Comparison of ENCODE assay signal across 31 cellular contexts in the genomic region with DNA sequence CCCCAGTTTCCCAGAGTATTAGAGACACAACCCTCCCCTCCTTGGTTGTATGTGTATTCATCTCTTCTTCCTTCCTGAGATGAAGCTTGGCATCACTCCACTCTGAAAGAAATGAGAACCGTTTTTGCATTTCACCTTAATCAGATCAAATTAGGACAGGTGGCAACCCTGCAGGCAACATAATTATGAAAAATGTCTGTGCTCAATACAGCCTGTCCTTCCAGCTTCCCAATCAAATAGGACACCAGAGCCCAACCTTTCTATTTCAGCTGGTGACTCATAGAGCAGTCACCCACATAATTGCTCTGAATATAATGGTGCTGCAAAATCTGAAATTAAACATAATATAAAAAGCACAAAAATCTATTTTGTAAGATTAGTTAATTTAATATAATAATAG.
A peak's percentile ranks its signal among the peaks of the same experiment; 100 is the strongest.
DNase-seq lines count a peak whose midpoint lies in the region; ATAC-seq, FAIRE-seq and TF ChIP-seq lines count a peak whose summit lies in the region.
"Had no signal": no experiment of that assay in that cellular context is flagged by ENCODE, and none has a peak within 500 bp of the region (broad histone marks: within the 10 kb centered on the region; RNA-seq: fewer than 3 reads in every experiment).

No MANE protein-coding gene starts in this region.

- no peak overlapping the region for H3K27ac Mint-ChIP-seq in activated CD4-positive, alpha-beta memory T cell treated with anti-CD3 and anti-CD28 coated beads, Interleukin-2, amount 10 ng/mL, durations not matched to agents 7 days and 5 days
- H3K27ac Mint-ChIP-seq: activated CD4-positive, alpha-beta T cell treated with anti-CD3 and anti-CD28 coated beads, Interleukin-2, amount 10 ng/mL, durations not matched to agents 7 days and 5 days; activated CD8-positive, alpha-beta memory T cell treated with anti-CD3 and anti-CD28 coated beads, Interleukin-2, amount 10 ng/mL, durations not matched to agents 7 days and 5 days; activated T-cell treated with anti-CD3 and anti-CD28 coated beads, Interleukin-2, amount 50 U/mL, for 72 hours; CD14-positive monocyte; dendritic cell treated with granulocyte-macrophage colony-stimulating factor and Interleukin-4, amounts not matched to agents 40 ng/mL and 50 ng/mL, for 4 days; neural progenitor cell had no signal

- H3K9me3 Mint-ChIP-seq in activated CD4-positive, alpha-beta memory T cell treated with anti-CD3 and anti-CD28 coated beads, Interleukin-2, amount 10 ng/mL, durations not matched to agents 7 days and 5 days: no peaks in the 10 kb centered on the region
- H3K9me3 Mint-ChIP-seq: activated T-cell treated with anti-CD3 and anti-CD28 coated beads, Interleukin-2, amount 50 U/mL, for 72 hours; neural progenitor cell had no signal

- H3K9me3 ChIP-seq in keratinocyte (ENCODE audit: control insufficient read depth, low read depth, low read length): no peaks in the 10 kb centered on the region
- H3K9me3 ChIP-seq: right lobe of liver, vagina had no signal

- peaks cover 18% of the 10 kb centered on the region for H3K4me1 ChIP-seq in keratinocyte (ENCODE audit: control insufficient read depth, extremely low read depth, insufficient read depth, low read length)
- H3K4me1 ChIP-seq: neural progenitor cell, right lobe of liver, vagina had no signal

- peak overlapping the region; percentile 83 for H3K4me2 ChIP-seq in keratinocyte (ENCODE audit: control insufficient read depth, extremely low read depth, insufficient read depth, low read depth, low read length)
- H3K4me2 ChIP-seq: neural progenitor cell had no signal

- CTCF ChIA-PET in activated CD4-positive, alpha-beta memory T cell treated with anti-CD3 and anti-CD28 coated beads, Interleukin-2, amount 10 ng/mL, durations not matched to agents 7 days and 5 days (lab: Charles Lee): no interaction called here

- POLR2A ChIA-PET in activated CD4-positive, alpha-beta memory T cell treated with anti-CD3 and anti-CD28 coated beads, Interleukin-2, amount 10 ng/mL, durations not matched to agents 7 days and 5 days (lab: Charles Lee): no interaction called here

- no peaks in the 10 kb centered on the region for H3K4me1 Mint-ChIP-seq in activated CD4-positive, alpha-beta memory T cell treated with anti-CD3 and anti-CD28 coated beads, Interleukin-2, amount 10 ng/mL, durations not matched to agents 7 days and 5 days
- H3K4me1 Mint-ChIP-seq: activated CD4-positive, alpha-beta T cell treated with anti-CD3 and anti-CD28 coated beads, Interleukin-2, amount 10 ng/mL, durations not matched to agents 7 days and 5 days; activated CD8-positive, alpha-beta memory T cell treated with anti-CD3 and anti-CD28 coated beads, Interleukin-2, amount 10 ng/mL, durations not matched to agents 7 days and 5 days; CD14-positive monocyte had no signal

- DNase-seq in COR-L47 (lab: John Stamatoyannopoulos, UW): peak; percentile 6
- DNase-seq in M059J (ENCODE audit: low read depth): peak; percentile 38
- peak; percentile 10 for DNase-seq in astrocyte of the spinal cord (ENCODE audit: low read depth, low spot score)
- DNase-seq in keratinocyte (ENCODE audit: low read depth, low spot score): peak; percentile 28
- DNase-seq in activated CD4-positive, alpha-beta memory T cell treated with anti-CD3 and anti-CD28 coated beads, Interleukin-2, amount 10 ng/mL, durations not matched to agents 7 days and 5 days: no peak
- DNase-seq in SIG-M5 (lab: John Stamatoyannopoulos, UW): no peak
- no peak for DNase-seq in NCI-H82 treated with DMSO at 0.1 percent for 48 hours (lab: John Stamatoyannopoulos, UW; ENCODE audit: unreplicated experiment)
- DNase-seq: activated CD4-positive, alpha-beta T cell treated with anti-CD3 and anti-CD28 coated beads, Interleukin-2, amount 10 ng/mL, durations not matched to agents 7 days and 5 days; activated CD8-positive, alpha-beta memory T cell treated with anti-CD3 and anti-CD28 coated beads, Interleukin-2, amount 10 ng/mL, durations not matched to agents 7 days and 5 days; activated naive CD4-positive, alpha-beta T cell treated with Interleukin-2 at 50 U/mL for 16 hours; activated T-cell treated with anti-CD3 and anti-CD28 coated beads, Interleukin-2, amount 50 U/mL, for 72 hours; amniotic stem cell; GOT3; Kasumi-1; kidney glomerular epithelial cell; NCI-H1092; NCI-H2107; NCI-H446 treated with DMSO at 0.1 percent for 48 hours; right lobe of liver; RPMI8226; stimulated activated CD4-positive, alpha-beta T cell treated with anti-CD3 and anti-CD28 coated beads, Interleukin-4, amount 100 ng/mL, for 4 hours; stimulated activated naive CD4-positive, alpha-beta T cell; T-helper 9 cell; WERI-Rb-1 had no signal

- ATAC-seq in HG03045 (IDR thresholded peaks at IDR 0.05; ENCODE audit: unreplicated experiment): no peak
- ATAC-seq: activated CD8-positive, alpha-beta memory T cell treated with anti-CD3 and anti-CD28 coated beads, Interleukin-2, amount 10 ng/mL, durations not matched to agents 7 days and 5 days; activated T-cell treated with anti-CD3 and anti-CD28 coated beads, Interleukin-2, amount 50 U/mL, for 72 hours; right lobe of liver had no signal

- no peak overlapping the region for H2AFZ ChIP-seq in keratinocyte (ENCODE audit: control insufficient read depth, low read length)
- H2AFZ ChIP-seq: neural progenitor cell had no signal

- dilution Hi-C loops in keratinocyte (cut with MboI; ENCODE audit: extremely low pct_ligation_motif_present, low sequenced_read_pairs): no loop called here

- no peak overlapping the region for H3K4me3 Mint-ChIP-seq in activated CD4-positive, alpha-beta memory T cell treated with anti-CD3 and anti-CD28 coated beads, Interleukin-2, amount 10 ng/mL, durations not matched to agents 7 days and 5 days
- H3K4me3 Mint-ChIP-seq: activated CD4-positive, alpha-beta T cell treated with anti-CD3 and anti-CD28 coated beads, Interleukin-2, amount 10 ng/mL, durations not matched to agents 7 days and 5 days; activated CD8-positive, alpha-beta memory T cell treated with anti-CD3 and anti-CD28 coated beads, Interleukin-2, amount 10 ng/mL, durations not matched to agents 7 days and 5 days; activated T-cell treated with anti-CD3 and anti-CD28 coated beads, Interleukin-2, amount 50 U/mL, for 72 hours; CD14-positive monocyte; dendritic cell treated with granulocyte-macrophage colony-stimulating factor and Interleukin-4, amounts not matched to agents 40 ng/mL and 50 ng/mL, for 4 days; neural progenitor cell had no signal

- peak overlapping the region; percentile 60 for H3K27ac ChIP-seq in keratinocyte (ENCODE audit: control insufficient read depth, insufficient read depth, low read length)
- H3K27ac ChIP-seq: cardiac muscle cell, neural progenitor cell, right lobe of liver, vagina, WERI-Rb-1 had no signal

- no peaks in the 10 kb centered on the region for H3K36me3 Mint-ChIP-seq in activated CD4-positive, alpha-beta memory T cell treated with anti-CD3 and anti-CD28 coated beads, Interleukin-2, amount 10 ng/mL, durations not matched to agents 7 days and 5 days (ENCODE audit: low read depth)
- H3K36me3 Mint-ChIP-seq: activated CD8-positive, alpha-beta memory T cell treated with anti-CD3 and anti-CD28 coated beads, Interleukin-2, amount 10 ng/mL, durations not matched to agents 7 days and 5 days; CD14-positive monocyte; neural progenitor cell had no signal

- H4K20me1 ChIP-seq in keratinocyte (ENCODE audit: control insufficient read depth, extremely low read depth, insufficient read depth, low read length): no peaks in the 10 kb centered on the region

- H3K9ac ChIP-seq in keratinocyte (ENCODE audit: control insufficient read depth, extremely low read depth, insufficient read depth, low read length): peak overlapping the region; percentile 14
- H3K9ac ChIP-seq: neural progenitor cell had no signal

- no peaks in the 10 kb centered on the region for H3K36me3 ChIP-seq in keratinocyte (ENCODE audit: control insufficient read depth in 2 of 2, extremely low read depth in 1 of 2, insufficient read depth in 2 of 2, low read length in 2 of 2)
- H3K36me3 ChIP-seq: cardiac muscle cell, neural progenitor cell, right lobe of liver, vagina, WERI-Rb-1 had no signal

- no peak for FAIRE-seq in keratinocyte (lab: Jason Lieb, UNC)

- no peaks in the 10 kb centered on the region for H3K79me2 ChIP-seq in keratinocyte (ENCODE audit: control insufficient read depth, insufficient read depth, low read length)

- in situ Hi-C loops in astrocyte of the spinal cord (cut with HindIII; ENCODE audit: low sequenced_read_pairs): no loop called here

- no peak for TF ChIP-seq CTCF in astrocyte of the spinal cord (IDR thresholded peaks at IDR 0.05; ENCODE audit: low read depth, low read length)
- no peak for TF ChIP-seq CTCF in keratinocyte (optimal IDR thresholded peaks at IDR 0.05 in 1 of 3, IDR thresholded peaks at IDR 0.05 in 1 of 3, conservative IDR thresholded peaks at IDR 0.05 in 1 of 3; ENCODE audit: extremely low read depth in 1 of 3, insufficient read depth in 2 of 3, low read length in 3 of 3)

- no peaks in the 10 kb centered on the region for H3K9me1 ChIP-seq in keratinocyte (ENCODE audit: control insufficient read depth, extremely low read depth, insufficient read depth, low read length)

- H3K27me3 ChIP-seq in keratinocyte (ENCODE audit: control insufficient read depth, extremely low read depth, insufficient read depth, low read length): no peaks in the 10 kb centered on the region
- H3K27me3 ChIP-seq: cardiac muscle cell, neural progenitor cell, right lobe of liver, vagina had no signal

- H3K4me3 ChIP-seq in astrocyte of the spinal cord (ENCODE audit: low read depth, low read length) (no peak overlapping the region), keratinocyte (ENCODE audit: control insufficient read depth in 2 of 3, extremely low read depth in 1 of 3, insufficient read depth in 2 of 3, low read depth in 1 of 3, low read length in 3 of 3) (peak overlapping the region in 1 of 3 experiments; percentile 29)
- H3K4me3 ChIP-seq: cardiac muscle cell, lung, neural progenitor cell, right lobe of liver, vagina had no signal

- H3K27me3 Mint-ChIP-seq in activated CD4-positive, alpha-beta memory T cell treated with anti-CD3 and anti-CD28 coated beads, Interleukin-2, amount 10 ng/mL, durations not matched to agents 7 days and 5 days: no peaks in the 10 kb centered on the region
- H3K27me3 Mint-ChIP-seq: activated CD4-positive, alpha-beta T cell treated with anti-CD3 and anti-CD28 coated beads, Interleukin-2, amount 10 ng/mL, durations not matched to agents 7 days and 5 days; activated CD8-positive, alpha-beta memory T cell treated with anti-CD3 and anti-CD28 coated beads, Interleukin-2, amount 10 ng/mL, durations not matched to agents 7 days and 5 days; dendritic cell treated with granulocyte-macrophage colony-stimulating factor and Interleukin-4, amounts not matched to agents 40 ng/mL and 50 ng/mL, for 4 days had no signal

Comparison
In these comparisons a context has a peak if more than half of its experiments do, and no peak if none do; other contexts are left out.
1. DNase-seq: peak in COR-L47 (single experiment), M059J (single experiment), astrocyte of the spinal cord (single experiment) and keratinocyte (single experiment); none in activated CD4-positive, alpha-beta memory T cell treated with anti-CD3 and anti-CD28 coated beads, Interleukin-2, amount 10 ng/mL, durations not matched to agents 7 days and 5 days (single experiment), SIG-M5 (single experiment) and NCI-H82 treated with DMSO at 0.1 percent for 48 hours (single experiment).